29 cellular contexts compared by ENCODE assay signal in the genomic region with DNA sequence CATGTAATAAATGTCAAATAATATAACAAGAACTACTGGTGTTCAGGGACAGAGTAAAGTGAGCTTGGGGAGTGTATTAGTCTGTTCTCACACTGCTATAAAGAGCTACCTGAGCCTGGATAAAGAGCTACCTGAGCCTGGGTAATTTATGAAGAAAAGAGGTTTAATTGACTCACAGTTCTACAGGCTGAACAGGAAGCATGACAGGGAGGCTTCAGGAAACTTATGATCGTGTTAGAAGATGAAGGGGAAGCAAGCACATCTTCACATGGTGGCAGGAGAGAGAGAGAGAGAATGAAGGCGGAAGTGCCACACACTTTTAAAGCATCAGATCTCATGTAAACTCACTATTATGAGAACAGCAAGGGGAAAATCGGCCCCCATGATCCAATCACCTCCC.
"Had no signal": no experiment of that assay in that cellular context is flagged by ENCODE, and none has a peak within 500 bp of the region (broad histone marks: within the 10 kb centered on the region; RNA-seq: fewer than 3 reads in every experiment).

No MANE protein-coding gene starts in this region.

- H3K4me1 Mint-ChIP-seq: stimulated activated effector memory CD8-positive, alpha-beta T cell treated with anti-CD3 and anti-CD28 coated beads, Interleukin-12 subunit alpha, Interleukin-12 subunit beta, amount 100 ng/mL, for 72 hours; stimulated activated memory B cell treated with anti-CD40 and anti-IgM and Interleukin-4, amounts not matched to agents 10 μg/mL and 1 μg/mL and 100 μg/mL, for 72 hours; stimulated activated naive B cell treated with anti-CD40 and anti-IgM and Interleukin-4, amounts not matched to agents 10 μg/mL and 1 μg/mL and 100 μg/mL, for 72 hours; stimulated activated naive CD8-positive, alpha-beta T cell treated with anti-CD3 and anti-CD28 coated beads, Interleukin-15, amount 100 ng/mL, for 72 hours had no signal

- H3K4me3 ChIP-seq: stomach, suprapubic skin, testis, thoracic aorta, thyroid gland, tibial artery, tibial nerve, transverse colon, upper lobe of left lung, upper lobe of right lung, uterus, vagina had no signal

- H3K27me3 ChIP-seq: stomach, suprapubic skin, testis, thyroid gland, tibial artery, tibial nerve, transverse colon, upper lobe of left lung, upper lobe of right lung, uterus, vagina had no signal

- H3K36me3 Mint-ChIP-seq: stimulated activated effector memory CD8-positive, alpha-beta T cell treated with anti-CD3 and anti-CD28 coated beads, Interleukin-12 subunit alpha, Interleukin-12 subunit beta, amount 100 ng/mL, for 72 hours; stimulated activated memory B cell treated with anti-CD40 and anti-IgM and Interleukin-4, amounts not matched to agents 10 μg/mL and 1 μg/mL and 100 μg/mL, for 72 hours; stimulated activated naive B cell treated with anti-CD40 and anti-IgM and Interleukin-4, amounts not matched to agents 10 μg/mL and 1 μg/mL and 100 μg/mL, for 72 hours; type B pancreatic cell had no signal

- DNase-seq: stimulated activated CD4-positive, alpha-beta T cell treated with anti-CD3 and anti-CD28 coated beads, Interleukin-2, amount 100 ng/mL, for 48 hours; stimulated activated CD4-positive, alpha-beta T cell treated with anti-CD3 and anti-CD28 coated beads, Interleukin-4, amount 100 ng/mL, for 1 hour; stimulated activated CD4-positive, alpha-beta T cell treated with anti-CD3 and anti-CD28 coated beads, Interleukin-4, amount 100 ng/mL, for 24 hours; stimulated activated CD4-positive, alpha-beta T cell treated with anti-CD3 and anti-CD28 coated beads, Interleukin-4, amount 100 ng/mL, for 4 hours; stimulated activated CD8-positive, alpha-beta memory T cell treated with anti-CD3 and anti-CD28 coated beads, Interleukin-4, amount 100 ng/mL, for 48 hours; stimulated activated naive B cell treated with anti-CD40 and anti-IgM and Interleukin-4, amounts not matched to agents 10 μg/mL and 1 μg/mL and 100 μg/mL, for 72 hours; stimulated activated naive CD4-positive, alpha-beta T cell; stimulated activated naive CD4-positive, alpha-beta T cell treated with Interleukin-2 at 50 U/mL for 16 hours; stimulated activated naive CD8-positive, alpha-beta T cell treated with anti-CD3 and anti-CD28 coated beads, Interleukin-15, amount 100 ng/mL, for 72 hours; stimulated activated naive CD8-positive, alpha-beta T cell treated with anti-CD3 and anti-CD28 coated beads, Interleukin-15, Interleukin-2, amounts not matched to agents 100 U/mL and 50 U/mL, for 24 hours; stomach; substantia nigra; testis; thyroid gland; tibial artery; transverse colon; trophoblast cell; upper lobe of left lung; upper lobe of right lung; uterus had no signal

- H3K27me3 Mint-ChIP-seq: stimulated activated memory B cell treated with anti-CD40 and anti-IgM and Interleukin-4, amounts not matched to agents 10 μg/mL and 1 μg/mL and 100 μg/mL, for 72 hours; stimulated activated naive B cell treated with anti-CD40 and anti-IgM and Interleukin-4, amounts not matched to agents 10 μg/mL and 1 μg/mL and 100 μg/mL, for 72 hours; stimulated activated naive CD8-positive, alpha-beta T cell treated with anti-CD3 and anti-CD28 coated beads, Interleukin-15, amount 100 ng/mL, for 72 hours; stimulated activated naive CD8-positive, alpha-beta T cell treated with anti-CD3 and anti-CD28 coated beads, Interleukin-15, Interleukin-2, amounts not matched to agents 100 ng/mL and 50 ng/mL, for 24 hours had no signal

- H3K4me3 Mint-ChIP-seq: stimulated activated effector memory CD8-positive, alpha-beta T cell treated with anti-CD3 and anti-CD28 coated beads, Interleukin-12 subunit alpha, Interleukin-12 subunit beta, amount 100 ng/mL, for 72 hours; stimulated activated memory B cell treated with anti-CD40 and anti-IgM and Interleukin-4, amounts not matched to agents 10 μg/mL and 1 μg/mL and 100 μg/mL, for 72 hours; stimulated activated naive B cell treated with anti-CD40 and anti-IgM and Interleukin-4, amounts not matched to agents 10 μg/mL and 1 μg/mL and 100 μg/mL, for 72 hours; stimulated activated naive CD8-positive, alpha-beta T cell treated with anti-CD3 and anti-CD28 coated beads, Interleukin-15, amount 100 ng/mL, for 72 hours; stimulated activated naive CD8-positive, alpha-beta T cell treated with anti-CD3 and anti-CD28 coated beads, Interleukin-15, Interleukin-2, amounts not matched to agents 100 ng/mL and 50 ng/mL, for 24 hours; type B pancreatic cell had no signal

- H3K27ac ChIP-seq: stomach, suprapubic skin, testis, thoracic aorta, thyroid gland, tibial artery, tibial nerve, transverse colon, upper lobe of left lung, upper lobe of right lung, uterus, vagina had no signal

- H3K4me1 ChIP-seq: stomach, suprapubic skin, testis, thyroid gland, tibial artery, tibial nerve, transverse colon, upper lobe of left lung, upper lobe of right lung, uterus, vagina had no signal

- H3K9me3 ChIP-seq: suprapubic skin, testis, thoracic aorta, thyroid gland, tibial artery, transverse colon, upper lobe of left lung, upper lobe of right lung, uterus, vagina had no signal

- FAIRE-seq: urothelium cell line had no signal

- H3K36me3 ChIP-seq: stomach, suprapubic skin, thoracic aorta, thyroid gland, tibial artery, tibial nerve, transverse colon, upper lobe of left lung, upper lobe of right lung, uterus, vagina had no signal

- H3K27ac Mint-ChIP-seq: stimulated activated effector memory CD8-positive, alpha-beta T cell treated with anti-CD3 and anti-CD28 coated beads, Interleukin-12 subunit alpha, Interleukin-12 subunit beta, amount 100 ng/mL, for 72 hours; stimulated activated memory B cell treated with anti-CD40 and anti-IgM and Interleukin-4, amounts not matched to agents 10 μg/mL and 1 μg/mL and 100 μg/mL, for 72 hours; stimulated activated naive B cell treated with anti-CD40 and anti-IgM and Interleukin-4, amounts not matched to agents 10 μg/mL and 1 μg/mL and 100 μg/mL, for 72 hours; stimulated activated naive CD8-positive, alpha-beta T cell treated with anti-CD3 and anti-CD28 coated beads, Interleukin-15, amount 100 ng/mL, for 72 hours; stimulated activated naive CD8-positive, alpha-beta T cell treated with anti-CD3 and anti-CD28 coated beads, Interleukin-15, Interleukin-2, amounts not matched to agents 100 ng/mL and 50 ng/mL, for 24 hours; type B pancreatic cell had no signal

- ATAC-seq: stimulated activated effector memory CD8-positive, alpha-beta T cell treated with anti-CD3 and anti-CD28 coated beads, Interleukin-12 subunit alpha, Interleukin-12 subunit beta, amount 100 ng/mL, for 72 hours; stimulated activated memory B cell treated with anti-CD40 and anti-IgM and Interleukin-4, amounts not matched to agents 10 μg/mL and 1 μg/mL and 100 μg/mL, for 72 hours; stimulated activated naive B cell treated with anti-CD40 and anti-IgM and Interleukin-4, amounts not matched to agents 10 μg/mL and 1 μg/mL and 100 μg/mL, for 72 hours; stimulated activated naive CD8-positive, alpha-beta T cell treated with anti-CD3 and anti-CD28 coated beads, Interleukin-15, amount 100 ng/mL, for 72 hours; stimulated activated naive CD8-positive, alpha-beta T cell treated with anti-CD3 and anti-CD28 coated beads, Interleukin-15, Interleukin-2, amounts not matched to agents 100 U/mL and 50 U/mL, for 24 hours; upper lobe of right lung had no signal

- H3K9me3 Mint-ChIP-seq: type B pancreatic cell had no signal
